ENCODE assay signal across 1 cellular context in genomic region chr13:33662392-33662791, GRCh38.
TF ChIP-seq lines count a peak whose summit lies in the region.

No MANE protein-coding gene starts in this region.

TF ChIP-seq in HepG2, 621 proteins besides CTCF, POLR2A, EP300 and RAD21 (continued from another document and continues in another):
- TF ChIP-seq FOXP4 (CRISPR knock-in tag; IDR thresholded peaks at IDR 0.05) (peak; percentile 65), NCOA2 (CRISPR knock-in tag; IDR thresholded peaks at IDR 0.05) (peak; percentile 52; the same call in 1 of the 2 replicates), HMG20B (CRISPR knock-in tag; conservative IDR thresholded peaks at IDR 0.05) (0 out of 2 replicates have a peak, but pooled peaks have one; percentile 17), HNF4G (IDR thresholded peaks at IDR 0.05; ENCODE audit: borderline replicate concordance, low read depth, low read length) (peak; percentile 45), HNF4G (CRISPR knock-in tag; IDR thresholded peaks at IDR 0.05; ENCODE audit: borderline replicate concordance, low read depth) (no peak), RFX1 (IDR thresholded peaks at IDR 0.05) (no peak), USF2 (IDR thresholded peaks at IDR 0.05; ENCODE audit: low read depth, low read length) (no peak), USF2 (CRISPR knock-in tag; IDR thresholded peaks at IDR 0.05; ENCODE audit: borderline replicate concordance) (no peak), ZNF749 (CRISPR knock-in tag; IDR thresholded peaks at IDR 0.05; ENCODE audit: borderline replicate concordance) (no peak), NR3C1 (CRISPR knock-in tag; IDR thresholded peaks at IDR 0.05) (no peak), NFE2L1 (CRISPR knock-in tag; IDR thresholded peaks at IDR 0.05; ENCODE audit: borderline replicate concordance) (no peak), ATF4 (CRISPR knock-in tag; IDR thresholded peaks at IDR 0.05) (no peak), FOXC1 (CRISPR knock-in tag; IDR thresholded peaks at IDR 0.05; ENCODE audit: borderline replicate concordance) (no peak), NONO (IDR thresholded peaks at IDR 0.05) (no peak), NONO (CRISPR knock-in tag; conservative IDR thresholded peaks at IDR 0.05) (no peak), ZSCAN5A (CRISPR knock-in tag; IDR thresholded peaks at IDR 0.05; ENCODE audit: borderline replicate concordance) (peak; percentile 38; the same call in 1 of the 2 replicates), SNAI1 (CRISPR knock-in tag; IDR thresholded peaks at IDR 0.05; ENCODE audit: borderline replicate concordance) (no peak), ZNF292 (CRISPR knock-in tag; IDR thresholded peaks at IDR 0.05; ENCODE audit: borderline replicate concordance, low read depth) (peak; percentile 60; the same call in 1 of the 2 replicates), PAXIP1 (CRISPR knock-in tag; conservative IDR thresholded peaks at IDR 0.05) (peak; percentile 60), ZNF790 (CRISPR knock-in tag; IDR thresholded peaks at IDR 0.05; ENCODE audit: borderline replicate concordance) (no peak), CSRNP2 (CRISPR knock-in tag; conservative IDR thresholded peaks at IDR 0.05; ENCODE audit: low read depth) (no peak), HDAC1 (CRISPR knock-in tag; IDR thresholded peaks at IDR 0.05) (0 out of 2 replicates have a peak, but pooled peaks have one; percentile 41), KAT8 (CRISPR knock-in tag; IDR thresholded peaks at IDR 0.05) (no peak), GFI1 (CRISPR knock-in tag; IDR thresholded peaks at IDR 0.05; ENCODE audit: borderline replicate concordance) (peak; percentile 71), SOX13 (IDR thresholded peaks at IDR 0.05) (no peak), SOX13 (CRISPR knock-in tag; conservative IDR thresholded peaks at IDR 0.05 in 1 of 2, IDR thresholded peaks at IDR 0.05 in 1 of 2) (peak in 1 of 2 experiments; percentile 24; a peak in 1 of 4 replicates), FOXP1 (IDR thresholded peaks at IDR 0.05) (no peak), FOXP1 (CRISPR knock-in tag; IDR thresholded peaks at IDR 0.05) (peak; percentile 28; the same call in 1 of the 2 replicates), ZFX (CRISPR knock-in tag; IDR thresholded peaks at IDR 0.05; ENCODE audit: low read depth) (0 out of 2 replicates have a peak, but pooled peaks have one; percentile 21), KDM3A (CRISPR knock-in tag; IDR thresholded peaks at IDR 0.05; ENCODE audit: low read depth) (no peak), ZNF260 (CRISPR knock-in tag; IDR thresholded peaks at IDR 0.05; ENCODE audit: borderline replicate concordance, low read depth) (no peak), MED13 (CRISPR knock-in tag; IDR thresholded peaks at IDR 0.05) (0 out of 2 replicates have a peak, but pooled peaks have one; percentile 31), ZNF337 (CRISPR knock-in tag; IDR thresholded peaks at IDR 0.05; ENCODE audit: borderline replicate concordance, low read depth) (no peak), SALL1 (CRISPR knock-in tag; IDR thresholded peaks at IDR 0.05) (peak; percentile 46; the same call in 1 of the 2 replicates), SOX6 (IDR thresholded peaks at IDR 0.05) (no peak), SOX6 (CRISPR knock-in tag; IDR thresholded peaks at IDR 0.05) (peak; percentile 37; the same call in 1 of the 2 replicates), GPN1 (CRISPR knock-in tag; IDR thresholded peaks at IDR 0.05; ENCODE audit: borderline replicate concordance) (no peak), SMC3 (IDR thresholded peaks at IDR 0.05; ENCODE audit: low read length) (no peak), ZNF17 (CRISPR knock-in tag; IDR thresholded peaks at IDR 0.05) (no peak), MYC (CRISPR knock-in tag; IDR thresholded peaks at IDR 0.05; ENCODE audit: borderline replicate concordance) (no peak), NCOR1 (IDR thresholded peaks at IDR 0.05; ENCODE audit: borderline replicate concordance, low read length) (peak; percentile 68), ZNF629 (CRISPR knock-in tag; conservative IDR thresholded peaks at IDR 0.05) (no peak), FOXO1 (CRISPR knock-in tag; IDR thresholded peaks at IDR 0.05) (peak; percentile 19; the same call in 1 of the 2 replicates), SMARCC2 (IDR thresholded peaks at IDR 0.05) (no peak), FOXA1 (IDR thresholded peaks at IDR 0.05) (no peak), FOXA1 (CRISPR knock-in tag; IDR thresholded peaks at IDR 0.05) (0 out of 2 replicates have a peak, but pooled peaks have one; percentile 28), HNF4A (CRISPR knock-in tag; IDR thresholded peaks at IDR 0.05) (peak; percentile 82), EHMT2 (IDR thresholded peaks at IDR 0.05; ENCODE audit: borderline replicate concordance, low read depth, low read length) (no peak; the same call in 1 of the 2 replicates), ZNF609 (CRISPR knock-in tag; IDR thresholded peaks at IDR 0.05; ENCODE audit: borderline replicate concordance) (peak; percentile 34; the same call in 1 of the 2 replicates)
